33 cellular contexts compared by ENCODE assay signal in genomic region chrX:17809984-17810383, GRCh38. TPM values are rescaled to one million over a fixed set of nuclear protein-coding genes. Genes with fewer than 3 reads are reported as not detected.
"Had no signal": no experiment of that assay in that cellular context is flagged by ENCODE, and none has a peak within 500 bp of the region (broad histone marks: within the 10 kb centered on the region; RNA-seq: fewer than 3 reads in every experiment).

No MANE protein-coding gene starts in this region.

- H3K9me3 ChIP-seq: adrenal gland, ascending aorta, body of pancreas, breast epithelium had no signal

- H3K36me3 ChIP-seq: adrenal gland, ascending aorta, brain microvascular endothelial cell, breast epithelium, cardiac muscle cell had no signal

- H3K27ac ChIP-seq: adrenal gland, ascending aorta, body of pancreas, brain microvascular endothelial cell, breast epithelium, cardiac muscle cell had no signal

- H3K4me1 ChIP-seq: ascending aorta, body of pancreas, breast epithelium had no signal

- DNase-seq: activated effector memory CD4-positive, alpha-beta T cell treated with anti-CD3 and anti-CD28 coated beads, Interleukin-2, amount 50 U/mL, for 16 hours; activated effector memory CD4-positive, alpha-beta T cell treated with Interleukin-2 at 50 U/mL for 16 hours; activated gamma-delta T cell; activated gamma-delta T cell treated with Interleukin-2 at 50 U/mL for 16 hours; activated naive CD4-positive, alpha-beta T cell; activated naive CD4-positive, alpha-beta T cell treated with anti-CD3 and anti-CD28 coated beads for 36 hours; activated naive CD4-positive, alpha-beta T cell treated with anti-CD3 and anti-CD28 coated beads, Interleukin-2, amount 10 ng/mL, durations not matched to agents 7 days and 5 days; activated naive CD4-positive, alpha-beta T cell treated with anti-CD3 and anti-CD28 coated beads, Interleukin-2, amount 50 U/mL, for 16 hours; activated naive CD4-positive, alpha-beta T cell treated with Interleukin-2 at 50 U/mL for 16 hours; activated naive CD8-positive, alpha-beta T cell treated with anti-CD3 and anti-CD28 coated beads for 36 hours; activated naive CD8-positive, alpha-beta T cell treated with anti-CD3 and anti-CD28 coated beads, Interleukin-2, amount 10 ng/mL, durations not matched to agents 7 days and 5 days; activated naive CD8-positive, alpha-beta T cell treated with anti-CD3 and anti-CD28 coated beads, Interleukin-2, amount 50 U/mL, for 24 hours; activated T-cell treated with anti-CD3 and anti-CD28 coated beads, Interleukin-2, amount 50 U/mL, for 1 hour; activated T-cell treated with anti-CD3 and anti-CD28 coated beads, Interleukin-2, amount 50 U/mL, for 24 hours; activated T-cell treated with anti-CD3 and anti-CD28 coated beads, Interleukin-2, amount 50 U/mL, for 4 hours; activated T-cell treated with anti-CD3 and anti-CD28 coated beads, Interleukin-2, amount 50 U/mL, for 48 hours; activated T-cell treated with anti-CD3 and anti-CD28 coated beads, Interleukin-2, amount 50 U/mL, for 72 hours; adrenal gland; amniotic stem cell; amygdala; anterior cingulate cortex; aorta; body of pancreas; brain microvascular endothelial cell; caudate nucleus; central memory CD4-positive, alpha-beta T cell; cerebellar nuclear complex had no signal

- ATAC-seq: activated naive CD4-positive, alpha-beta T cell treated with anti-CD3 and anti-CD28 coated beads, Interleukin-2, amount 50 U/mL, for 72 hours; activated naive CD8-positive, alpha-beta T cell treated with anti-CD3 and anti-CD28 coated beads, Interleukin-2, amount 50 U/mL, for 24 hours; activated T-cell treated with anti-CD3 and anti-CD28 coated beads, Interleukin-2, amount 50 U/mL, for 4 hours; activated T-cell treated with anti-CD3 and anti-CD28 coated beads, Interleukin-2, amount 50 U/mL, for 72 hours; activated T-helper 17 cell treated with anti-CD3 and anti-CD28 coated beads, Interleukin-2, amount 50 U/mL, for 72 hours; body of pancreas had no signal

- H3K4me3 ChIP-seq: adrenal gland, ascending aorta, body of pancreas, breast epithelium, cardiac muscle cell had no signal

- H3K27me3 ChIP-seq: ascending aorta, body of pancreas, brain microvascular endothelial cell, cardiac muscle cell had no signal

RNA-seq across cellular contexts. Expression of gene RAI2, which starts 51.1 kb away (rescaled TPM):
- total RNA-seq: activated naive CD8-positive, alpha-beta T cell treated with anti-CD3 and anti-CD28 coated beads, Interleukin-2, amount 10 ng/mL, durations not matched to agents 7 days and 5 days; bronchial epithelial cell had no signal
